Comparison of ENCODE assay signal across 1 cellular context in genomic region chr20:2149507-2149906, GRCh38.
TF ChIP-seq lines count a peak whose summit lies in the region.

No MANE protein-coding gene starts in this region.

TF ChIP-seq in GM23338, 12 proteins besides CTCF, POLR2A, EP300 and RAD21 (continued from another document):
- TF ChIP-seq ETS1 (IDR thresholded peaks at IDR 0.05) (no peak), NANOG (IDR thresholded peaks at IDR 0.05; ENCODE audit: borderline replicate concordance) (no peak), CREB1 (CRISPR knock-in tag; IDR thresholded peaks at IDR 0.05; ENCODE audit: low read depth) (no peak), REST (IDR thresholded peaks at IDR 0.05; ENCODE audit: unreplicated experiment) (no peak)
